Comparison of ENCODE assay signal across 14 cellular contexts in genomic region chr16:66503030-66503429, GRCh38. TPM values are rescaled to one million over a fixed set of nuclear protein-coding genes. Genes with fewer than 3 reads are reported as not detected.
A peak's percentile ranks its signal among the peaks of the same experiment; 100 is the strongest.
DNase-seq lines count a peak whose midpoint lies in the region; ATAC-seq lines count a peak whose summit lies in the region.
"Had no signal": no experiment of that assay in that cellular context is flagged by ENCODE, and none has a peak within 500 bp of the region (broad histone marks: within the 10 kb centered on the region; RNA-seq: fewer than 3 reads in every experiment).

No MANE protein-coding gene starts in this region.

- no peaks in the 10 kb centered on the region for H3K36me3 Mint-ChIP-seq in activated naive CD4-positive, alpha-beta T cell treated with anti-CD3 and anti-CD28 coated beads for 36 hours (ENCODE audit: low read depth)

- no peaks in the 10 kb centered on the region for H3K27me3 Mint-ChIP-seq in activated naive CD4-positive, alpha-beta T cell treated with anti-CD3 and anti-CD28 coated beads for 36 hours (ENCODE audit: low read depth)
- H3K27me3 Mint-ChIP-seq: activated naive CD8-positive, alpha-beta T cell had no signal

- intact Hi-C loops in activated naive CD4-positive, alpha-beta T cell treated with anti-CD3 and anti-CD28 coated beads for 36 hours (cut with micrococcal nuclease) = no loop called here
- intact Hi-C loops in left ventricle myocardium superior (cut with micrococcal nuclease) = no loop called here
- intact Hi-C loops in posterior vena cava (cut with DNase I) = no loop called here

- CTCF ChIA-PET in activated naive CD4-positive, alpha-beta T cell treated with anti-CD3 and anti-CD28 coated beads for 36 hours (lab: Charles Lee) = no interaction called here

- H3K4me1 Mint-ChIP-seq in activated naive CD4-positive, alpha-beta T cell treated with anti-CD3 and anti-CD28 coated beads for 36 hours (ENCODE audit: low read depth) = no peaks in the 10 kb centered on the region

- no peaks in the 10 kb centered on the region for H3K9me3 Mint-ChIP-seq in activated naive CD4-positive, alpha-beta T cell treated with anti-CD3 and anti-CD28 coated beads for 36 hours

- H3K4me3 Mint-ChIP-seq in activated naive CD4-positive, alpha-beta T cell treated with anti-CD3 and anti-CD28 coated beads for 36 hours = no peak overlapping the region
- H3K4me3 Mint-ChIP-seq: activated naive CD8-positive, alpha-beta T cell had no signal

- no peak for DNase-seq in activated naive CD4-positive, alpha-beta T cell treated with anti-CD3 and anti-CD28 coated beads for 36 hours
- DNase-seq in activated naive CD4-positive, alpha-beta T cell treated with Interleukin-2 at 50 U/mL for 16 hours = no peak
- DNase-seq in left ventricle myocardium superior (peak; percentile 73), posterior vena cava (ENCODE audit: low spot score) (peak; percentile 82)
- no peak for DNase-seq in stimulated activated CD4-positive, alpha-beta T cell treated with anti-CD3 and anti-CD28 coated beads, Interleukin-4, amount 100 ng/mL, for 24 hours
- DNase-seq: DMS 273 treated with DMSO at 0.1 percent for 48 hours; foreskin melanocyte; GOT3; stimulated activated CD4-positive, alpha-beta T cell treated with anti-CD3 and anti-CD28 coated beads, Interleukin-2, amount 100 ng/mL, for 48 hours had no signal

- peak; percentile 93 for ATAC-seq in left ventricle myocardium superior
- no peak for ATAC-seq in HG02973 (IDR thresholded peaks at IDR 0.05; ENCODE audit: unreplicated experiment)
- no peak for ATAC-seq in GM21717 (IDR thresholded peaks at IDR 0.05; ENCODE audit: unreplicated experiment)
- no peak for ATAC-seq in GM18909 (IDR thresholded peaks at IDR 0.05; ENCODE audit: poor library complexity, unreplicated experiment)
- ATAC-seq: Panc1 had no signal

- H3K27ac Mint-ChIP-seq in activated naive CD4-positive, alpha-beta T cell treated with anti-CD3 and anti-CD28 coated beads for 36 hours = peak overlapping the region; percentile 12
- H3K27ac Mint-ChIP-seq: activated naive CD8-positive, alpha-beta T cell had no signal

RNA-seq across cellular contexts. Expression of gene TK2, which starts 46.9 kb away (rescaled TPM):
- 1 to 10 TPM; 5.7 to 5.9 TPM for total RNA-seq in activated naive CD4-positive, alpha-beta T cell treated with anti-CD3 and anti-CD28 coated beads for 36 hours
- 16.8 TPM for total RNA-seq in left ventricle myocardium superior
- total RNA-seq in posterior vena cava = 10 to 100 TPM; 23.6 to 37.2 TPM

RNA-seq across cellular contexts. Expression of gene CKLF, which starts 49.3 kb away (rescaled TPM):
- total RNA-seq in activated naive CD4-positive, alpha-beta T cell treated with anti-CD3 and anti-CD28 coated beads for 36 hours = 100 to 1,000 TPM; 114 to 126 TPM
- total RNA-seq in left ventricle myocardium superior (9.1 TPM), posterior vena cava (10 to 100 TPM; 22.0 to 25.4 TPM)

Comparison
In these comparisons a context has a peak if more than half of its experiments do, and no peak if none do; other contexts are left out.
1. DNase-seq: peak in left ventricle myocardium superior (single experiment) and posterior vena cava (single experiment); none in activated naive CD4-positive, alpha-beta T cell treated with anti-CD3 and anti-CD28 coated beads for 36 hours (single experiment), activated naive CD4-positive, alpha-beta T cell treated with Interleukin-2 at 50 U/mL for 16 hours (single experiment) and stimulated activated CD4-positive, alpha-beta T cell treated with anti-CD3 and anti-CD28 coated beads, Interleukin-4, amount 100 ng/mL, for 24 hours (single experiment).
2. RNA of gene CKLF, which starts 49.3 kb away (total RNA-seq): 114 to 126 TPM in activated naive CD4-positive, alpha-beta T cell treated with anti-CD3 and anti-CD28 coated beads for 36 hours; 22.0 to 25.4 TPM in posterior vena cava and 9.1 TPM in left ventricle myocardium superior (single experiment); every median in the first group is over 4 times any median in the second.